In the genomic region with DNA sequence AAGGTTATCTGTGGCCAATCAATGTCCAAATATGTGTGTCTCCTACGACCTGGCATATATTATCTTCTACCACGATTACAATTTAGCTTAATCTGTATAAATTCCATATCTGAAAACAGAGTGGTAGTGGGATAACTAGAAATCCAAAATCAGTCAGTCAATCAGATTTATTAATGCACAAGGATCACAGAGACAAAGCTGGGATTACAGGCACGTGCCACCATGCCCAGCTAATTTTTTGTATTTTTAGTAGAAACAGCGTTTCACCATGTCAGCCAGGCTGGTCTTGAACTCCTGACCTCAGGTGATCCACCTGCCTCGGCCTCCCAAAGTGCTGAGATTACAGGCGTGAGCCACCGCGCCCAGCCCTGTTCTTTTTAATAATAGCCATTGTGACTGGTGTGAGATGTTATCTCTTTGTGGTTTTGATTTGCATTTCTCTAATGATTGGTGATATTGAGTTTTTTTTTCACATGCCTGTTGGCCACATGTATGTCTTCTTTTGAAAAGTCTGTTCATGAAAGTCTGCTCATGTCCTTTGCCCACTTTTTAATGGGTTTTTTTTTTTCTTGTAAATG, we compare ENCODE assay signal across 23 cellular contexts. TPM values are rescaled to one million over a fixed set of nuclear protein-coding genes. Genes with fewer than 3 reads are reported as not detected.
"Had no signal": no experiment of that assay in that cellular context is flagged by ENCODE, and none has a peak within 500 bp of the region (broad histone marks: within the 10 kb centered on the region; RNA-seq: fewer than 3 reads in every experiment).

No MANE protein-coding gene starts in this region.

RNA-seq across cellular contexts. Expression of a gene that starts 43.6 kb away (rescaled TPM):
- total RNA-seq: activated CD4-positive, alpha-beta memory T cell treated with anti-CD3 and anti-CD28 coated beads for 36 hours; activated CD4-positive, alpha-beta T cell treated with anti-CD3 and anti-CD28 coated beads for 36 hours; activated CD4-positive, alpha-beta T cell treated with anti-CD3 and anti-CD28 coated beads, Interleukin-2, amount 10 ng/mL, durations not matched to agents 24 days and 14 days; activated CD8-positive, alpha-beta memory T cell treated with anti-CD3 and anti-CD28 coated beads for 36 hours; activated CD8-positive, alpha-beta memory T cell treated with anti-CD3 and anti-CD28 coated beads, Interleukin-2, amount 10 ng/mL, durations not matched to agents 7 days and 5 days; activated CD8-positive, alpha-beta T cell treated with anti-CD3 and anti-CD28 coated beads, Interleukin-2, amount 10 ng/mL, durations not matched to agents 7 days and 5 days; activated naive CD4-positive, alpha-beta T cell treated with anti-CD3 and anti-CD28 coated beads, Interleukin-2, amount 50 U/mL, for 72 hours; activated naive CD8-positive, alpha-beta T cell treated with anti-CD3 and anti-CD28 coated beads, Interleukin-2, amount 10 ng/mL, durations not matched to agents 7 days and 5 days; activated T-helper 1 cell treated with anti-CD3 and anti-CD28 coated beads, Interleukin-12 subunit alpha, Interleukin-12 subunit beta, Interleukin-2, Interleukin-4 antibody, amounts not matched to agents 30 ng/mL and 10 ng/mL and 1 ng/mL, durations not matched to agents 14 hours and 24 hours and 36 hours; ascending aorta; breast epithelium; cardiac muscle cell; colonic mucosa; dermis microvascular lymphatic vessel endothelial cell; endothelial cell of umbilical vein; esophagus squamous epithelium; fibroblast of lung; fibroblast of villous mesenchyme; gastroesophageal sphincter; glomerular endothelial cell; heart right ventricle; hepatocyte had no signal
- polyA plus RNA-seq: cardiac muscle cell, endothelial cell of umbilical vein, esophagus, fibroblast of lung, heart right ventricle had no signal
